22 cellular contexts compared by ENCODE assay signal in genomic region chr6:128567029-128567428, GRCh38. TPM values are rescaled to one million over a fixed set of nuclear protein-coding genes. Genes with fewer than 3 reads are reported as not detected.
DNase-seq lines count a peak whose midpoint lies in the region; ATAC-seq and TF ChIP-seq lines count a peak whose summit lies in the region.
"Had no signal": no experiment of that assay in that cellular context is flagged by ENCODE, and none has a peak within 500 bp of the region (broad histone marks: within the 10 kb centered on the region; RNA-seq: fewer than 3 reads in every experiment).

No MANE protein-coding gene starts in this region.

- peak overlapping the region; percentile 38 for H3K4me3 Mint-ChIP-seq in HFFc6
- H3K4me3 Mint-ChIP-seq: activated naive CD8-positive, alpha-beta T cell treated with anti-CD3 and anti-CD28 coated beads, Interleukin-2, amount 10 ng/mL, durations not matched to agents 7 days and 5 days; CD4-positive, alpha-beta T cell had no signal

- H3K36me3 Mint-ChIP-seq in HFFc6 (ENCODE audit: low read depth) = no peaks in the 10 kb centered on the region

- WGBS in heart right ventricle, 2 donors = 60 to 91% methylated on average over 1 of the region's 1 CpG

- TF ChIP-seq CTCF in AG10803 (conservative IDR thresholded peaks at IDR 0.05; ENCODE audit: low read length) (no peak), HFFc6 (IDR thresholded peaks at IDR 0.05) (no peak), epithelial cell of esophagus (IDR thresholded peaks at IDR 0.05; ENCODE audit: insufficient read depth, low read depth, low read length, missing control alignments) (no peak), mucosa of descending colon (IDR thresholded peaks at IDR 0.05) (no peak), heart right ventricle (IDR thresholded peaks at IDR 0.05) (no peak)

- ATAC-seq in mucosa of descending colon (peak; percentile 27), heart right ventricle (no peak)
- ATAC-seq: body of pancreas, HepG2, left lobe of liver, sciatic nerve, upper lobe of right lung had no signal

- peak; percentile 49 for DNase-seq in AG10803 (ENCODE audit: low read depth)
- peak; percentile 31 for DNase-seq in HFFc6
- DNase-seq in epithelial cell of esophagus (ENCODE audit: low read depth) = peak; percentile 54
- DNase-seq in mucosa of descending colon = no peak
- DNase-seq in midbrain (lab: John Stamatoyannopoulos, UW) = no peak
- DNase-seq in middle frontal gyrus (ENCODE audit: extremely low spot score, low spot score) = no peak
- no peak for DNase-seq in NCI-H524 treated with DMSO at 0.1 percent for 48 hours (lab: John Stamatoyannopoulos, UW)
- no peak for DNase-seq in heart right ventricle
- DNase-seq: activated CD4-positive, alpha-beta T cell treated with anti-CD3 and anti-CD28 coated beads, Interleukin-2, amount 50 U/mL, for 1 hour; activated CD8-positive, alpha-beta memory T cell treated with anti-CD3 and anti-CD28 coated beads, Interleukin-2, amount 50 U/mL, for 48 hours; activated naive CD8-positive, alpha-beta T cell treated with anti-CD3 and anti-CD28 coated beads, Interleukin-2, amount 10 ng/mL, durations not matched to agents 7 days and 5 days; body of pancreas; CD4-positive, alpha-beta T cell; GDM1; glutamatergic neuron; NCI-H526; RPMI8226; upper lobe of right lung; WERI-Rb-1 had no signal

- intact Hi-C loops in mucosa of descending colon (cut with DNase I, micrococcal nuclease) (no loop called here), heart right ventricle (cut with DNase I) (no loop called here)

- no peaks in the 10 kb centered on the region for H3K36me3 ChIP-seq in mucosa of descending colon (ENCODE audit: low read depth)
- no peaks in the 10 kb centered on the region for H3K36me3 ChIP-seq in heart right ventricle
- H3K36me3 ChIP-seq: upper lobe of right lung, WERI-Rb-1 had no signal

- H3K27me3 Mint-ChIP-seq in HFFc6 (ENCODE audit: insufficient read depth) = no peaks in the 10 kb centered on the region
- H3K27me3 Mint-ChIP-seq: CD4-positive, alpha-beta T cell had no signal

- H3K27ac Mint-ChIP-seq in HFFc6 = peak overlapping the region; percentile 3
- H3K27ac Mint-ChIP-seq: activated naive CD8-positive, alpha-beta T cell treated with anti-CD3 and anti-CD28 coated beads, Interleukin-2, amount 10 ng/mL, durations not matched to agents 7 days and 5 days; CD4-positive, alpha-beta T cell had no signal

- H3K9me3 ChIP-seq in mucosa of descending colon (no peaks in the 10 kb centered on the region), heart right ventricle (peaks cover 0 to 4% (median 0%) of the 10 kb centered on the region in 11 donors)
- H3K9me3 ChIP-seq: body of pancreas, upper lobe of right lung had no signal

- H3K9me3 Mint-ChIP-seq in HFFc6 = no peaks in the 10 kb centered on the region
- H3K9me3 Mint-ChIP-seq: CD4-positive, alpha-beta T cell had no signal

- peaks cover 58% of the 10 kb centered on the region for H3K4me1 Mint-ChIP-seq in HFFc6 (ENCODE audit: low read depth)
- H3K4me1 Mint-ChIP-seq: activated naive CD8-positive, alpha-beta T cell treated with anti-CD3 and anti-CD28 coated beads, Interleukin-2, amount 10 ng/mL, durations not matched to agents 7 days and 5 days had no signal

- no peak overlapping the region for H3K27ac ChIP-seq in heart right ventricle
- H3K27ac ChIP-seq: body of pancreas, upper lobe of right lung, WERI-Rb-1 had no signal

- H3K4me1 ChIP-seq in mucosa of descending colon (ENCODE audit: low read depth) = no peaks in the 10 kb centered on the region
- peaks cover 0 to 13% (median 12%) of the 10 kb centered on the region in 9 donors for H3K4me1 ChIP-seq in heart right ventricle
- H3K4me1 ChIP-seq: upper lobe of right lung had no signal

- no peaks in the 10 kb centered on the region for H3K27me3 ChIP-seq in heart right ventricle
- H3K27me3 ChIP-seq: body of pancreas, upper lobe of right lung had no signal

- H3K4me3 ChIP-seq in AG10803 (ENCODE audit: low read length) (no peak overlapping the region), epithelial cell of esophagus (ENCODE audit: low read length) (no peak overlapping the region), mucosa of descending colon (no peak overlapping the region), heart right ventricle (no peak overlapping the region)
- H3K4me3 ChIP-seq: body of pancreas, upper lobe of right lung had no signal

RNA-seq across cellular contexts. Expression of gene PTPRK, which starts 46.6 kb away (rescaled TPM):
- total RNA-seq in HFFc6 (2021; fragmentation: NEBNext Ultra II Directional; extraction: Animal tissue kit (Norgen Biotek cat#: 25700)) = 100 to 1,000 TPM in 3 of 6 experiments, 10 to 100 TPM in 3; 92.8 to 104 (median 97.3) TPM
- total RNA-seq in mucosa of descending colon (100 to 1,000 TPM in 1 of 3 donors, 10 to 100 TPM in 2; 75.9 to 159 (median 86.7) TPM), heart right ventricle (10 to 100 TPM; 27.1 to 47.7 (median 36.5) TPM)
- 1 to 10 TPM; 7.5 to 9.1 TPM for polyA plus RNA-seq in heart right ventricle

Comparison
In these comparisons a context has a peak if more than half of its experiments do, and no peak if none do; other contexts are left out.
1. DNase-seq: peak in AG10803 (single experiment), HFFc6 (single experiment) and epithelial cell of esophagus (single experiment); none in mucosa of descending colon (0 of 3), midbrain (single experiment), middle frontal gyrus (single experiment), NCI-H524 treated with DMSO at 0.1 percent for 48 hours (single experiment) and heart right ventricle (0 of 2).